Comparison of ENCODE assay signal across 18 cellular contexts in genomic region chr17:41610061-41610517, GRCh38. TPM values are rescaled to one million over a fixed set of nuclear protein-coding genes. Genes with fewer than 3 reads are reported as not detected.
DNase-seq lines count a peak whose midpoint lies in the region; ATAC-seq, FAIRE-seq and TF ChIP-seq lines count a peak whose summit lies in the region.
"Not testable (repeated sequence)": the region's sequence is repeated elsewhere in the genome, so short reads cannot be mapped to it uniquely, and the experiment has no call there.
"Had no signal": no experiment of that assay in that cellular context is flagged by ENCODE, and none has a peak within 500 bp of the region (broad histone marks: within the 10 kb centered on the region; RNA-seq: fewer than 3 reads in every experiment).

No MANE protein-coding gene starts in this region.

- not testable (repeated sequence) for H3K36me3 ChIP-seq in GM06990 (ENCODE audit: control insufficient read depth, insufficient read depth, low read length); HepG2 (replicated peaks in 1 of 2; ENCODE audit: control insufficient read depth in 1 of 2, insufficient read depth in 2 of 2, low read length in 2 of 2)

- H3K27me3 ChIP-seq in GM06990 (replicated peaks; ENCODE audit: control insufficient read depth, insufficient read depth, low read length) = not testable (repeated sequence)
- peaks cover 0 to 40% of the 10 kb centered on the region in 2 experiments; a peak in 3 of 5 replicates for H3K27me3 ChIP-seq in HepG2 (ENCODE audit: control insufficient read depth in 1 of 2, insufficient read depth in 2 of 2, low read length in 2 of 2)

- intact Hi-C loops in HepG2 (cut with micrococcal nuclease; ENCODE audit: unreplicated experiment) = not testable (repeated sequence)

- H3K79me2 ChIP-seq in HepG2 (ENCODE audit: insufficient read depth, low read length) = not testable (repeated sequence)

- not testable (repeated sequence) for H4K20me1 ChIP-seq in HepG2 (ENCODE audit: insufficient read depth, low read length)

- TF ChIP-seq CTCF in GM06990 (IDR thresholded peaks at IDR 0.05; ENCODE audit: insufficient read depth, low read length, poor library complexity, severe bottlenecking) (peak; percentile 40), cardiac fibroblast (IDR thresholded peaks at IDR 0.05; ENCODE audit: low read depth, low read length) (peak; percentile 18), fibroblast of mammary gland (conservative IDR thresholded peaks at IDR 0.05; ENCODE audit: control insufficient read depth, insufficient read depth, low read depth, low read length) (peak; percentile 18), HepG2 (CRISPR knock-in tag; IDR thresholded peaks at IDR 0.05) (peak; percentile 55)

- WGBS in HepG2 (ENCODE audit: low lambda C conversion rate) = 1% methylated on average over 10 of the region's 10 CpGs

- BruUV-seq in HepG2 (replicated peaks; lab: Mats Ljungman, UMichigan) = not testable (repeated sequence)

- POLR2A ChIA-PET in HepG2 (lab: Yijun Ruan, JAX) = not testable (repeated sequence)

- peaks cover 16% of the 10 kb centered on the region for H3K9me3 ChIP-seq in HepG2 (ENCODE audit: low read length)

- not testable (repeated sequence) for TF ChIP-seq POLR2A in HepG2 (IDR thresholded peaks at IDR 0.05; ENCODE audit: insufficient read depth in 1 of 2, low read depth in 2 of 2, low read length in 2 of 2)

- H3K4me3 ChIP-seq in GM06990 (replicated peaks; ENCODE audit: low read depth, low read length); cardiac fibroblast (replicated peaks in 1 of 2; ENCODE audit: low read depth in 2 of 2, low read length in 2 of 2); fibroblast of mammary gland (ENCODE audit: control insufficient read depth, low read depth, low read length); HepG2 (replicated peaks in 1 of 3; ENCODE audit: insufficient read depth in 1 of 3, low read depth in 2 of 3, low read length in 3 of 3): not testable (repeated sequence)

- H3K27ac ChIP-seq in HepG2 (ENCODE audit: extremely low read length, insufficient read depth, low read length) = not testable (repeated sequence)

- ATAC-seq in SK-N-SH treated with all-trans-retinoic acid at 6 μM for 48 hours = peak; percentile 44; the same call in 2 of the 3 replicates
- peak; percentile 73 for ATAC-seq in HepG2

- not testable (repeated sequence) for FAIRE-seq in HepG2 (lab: Jason Lieb, UNC)

- CTCF ChIA-PET in HepG2 (lab: Yijun Ruan, JAX; ENCODE audit: low intra/inter-chr PET ratio, low total read pairs) = interaction anchor here (1.2 to 2.6 kb wide), 2 partner anchors 37 to 53 kb away, joined by 4 to 10 read pairs; no protein-coding TSS in a partner anchor

- not testable (repeated sequence) for TF ChIP-seq RAD21 in HepG2 (CRISPR knock-in tag; IDR thresholded peaks at IDR 0.05)

- in situ Hi-C loops in HepG2 (cut with HindIII; ENCODE audit: extremely low pct_ligation_motif_present, low pct_unique_long_range_greater_than_20kb) = not testable (repeated sequence)

- H3K4me2 ChIP-seq in HepG2 (ENCODE audit: low read depth, low read length) = not testable (repeated sequence)

- not testable (repeated sequence) for TF ChIP-seq EP300 in HepG2 (IDR thresholded peaks at IDR 0.05; ENCODE audit: low read depth in 2 of 2, low read length in 2 of 2); HepG2 (CRISPR knock-in tag; IDR thresholded peaks at IDR 0.05; ENCODE audit: borderline replicate concordance)

- not testable (repeated sequence) for H3K4me1 ChIP-seq in HepG2 (ENCODE audit: insufficient read depth, low read length)

- DNase-seq in GM06990 (ENCODE audit: extremely low read depth, insufficient read length); cardiac fibroblast (ENCODE audit: low read depth in 2 of 2); fibroblast of mammary gland (ENCODE audit: low read depth); HepG2 (ENCODE audit: low spot score): not testable (repeated sequence)
- DNase-seq in LHCN-M2 (ENCODE audit: low read depth) = peak; percentile 19
- peak; percentile 66 for DNase-seq in retina

- H2AFZ ChIP-seq in HepG2 (ENCODE audit: low read length) = not testable (repeated sequence)

- H3K9ac ChIP-seq in HepG2 (ENCODE audit: insufficient read depth, low read depth, low read length) = not testable (repeated sequence)

RNA-seq across cellular contexts. Expression of gene KRT16, which starts 2.5 kb away (rescaled TPM):
- not detected in 2 replicates for total RNA-seq in LHCN-M2 (2014; rRNA removed)
- 0.06 TPM for polyA plus RNA-seq in LHCN-M2 (2012)
- total RNA-seq in HepG2 (2016; rRNA removed; fragmentation: Illumina TruSeq; extraction: Trizol) = not detected in 2 replicates
- total RNA-seq in HepG2 (2016; cell fraction: cytosol; rRNA removed; fragmentation: Illumina TruSeq; extraction: Trizol; ENCODE audit: low read depth) = not detected in 2 replicates
- total RNA-seq in HepG2 (2016; cell fraction: insoluble cytoplasmic fraction; rRNA removed; fragmentation: Illumina TruSeq; extraction: Trizol) = not detected in 2 replicates
- total RNA-seq in HepG2 (2016; cell fraction: membrane; rRNA removed; fragmentation: Illumina TruSeq; extraction: Trizol) = not detected in 2 replicates
- not detected in 2 replicates for total RNA-seq in HepG2 (2016; cell fraction: nucleus; rRNA removed; fragmentation: Illumina TruSeq; extraction: Trizol)
- polyA plus RNA-seq in HepG2 (2011; rRNA removed) = 0.07 TPM in 1 of 2 replicates, not detected in the other
- not detected in 2 replicates for polyA plus RNA-seq in HepG2 (2011; cell fraction: cytosol; rRNA removed)
- polyA plus RNA-seq in HepG2 (2011; cell fraction: nucleus; rRNA removed) = not detected in 2 replicates
- polyA plus RNA-seq in HepG2 (2012) = not detected in 2 replicates
- not detected in 2 replicates for polyA plus RNA-seq in HepG2 (2016; cell fraction: cytosol; fragmentation: Illumina TruSeq; extraction: Trizol; ENCODE audit: low read depth)
- not detected in 2 replicates for polyA plus RNA-seq in HepG2 (2016; cell fraction: insoluble cytoplasmic fraction; fragmentation: Illumina TruSeq; extraction: Trizol; ENCODE audit: low read depth)
- not detected in 2 replicates for polyA plus RNA-seq in HepG2 (2016; cell fraction: membrane; fragmentation: Illumina TruSeq; extraction: Trizol; ENCODE audit: low read depth)
- not detected in 2 replicates for polyA plus RNA-seq in HepG2 (2016; cell fraction: nucleus; fragmentation: Illumina TruSeq; extraction: Trizol; ENCODE audit: insufficient read depth, low read depth)
- 5.8 TPM in 1 of 2 replicates, not detected in the other for polyA minus RNA-seq in HepG2 (2011; rRNA and poly(A)+ RNA removed; ENCODE audit: low replicate concordance)
- not detected in 2 replicates for polyA minus RNA-seq in HepG2 (2011; cell fraction: cytosol; rRNA and poly(A)+ RNA removed)
- not detected in 2 replicates for polyA minus RNA-seq in HepG2 (2011; cell fraction: nucleus; rRNA and poly(A)+ RNA removed)
- total RNA-seq: activated naive CD4-positive, alpha-beta T cell treated with anti-CD3 and anti-CD28 coated beads for 36 hours; Caco-2; OCI-LY7; Right ventricle myocardium superior; T-cell had no signal
- polyA plus RNA-seq: neural cell had no signal

RNA-seq across cellular contexts. Expression of gene KRT17, which starts 14.3 kb away (rescaled TPM):
- total RNA-seq in LHCN-M2 (2014; rRNA removed) (6.9 and 11.0 TPM in 2 replicates), HepG2 (2016; rRNA removed; fragmentation: Illumina TruSeq; extraction: Trizol) (0.52 and 0.82 TPM in 2 replicates)
- polyA plus RNA-seq in LHCN-M2 (2012) = 9.4 TPM
- 0.40 and 0.44 TPM in 2 replicates for total RNA-seq in HepG2 (2016; cell fraction: cytosol; rRNA removed; fragmentation: Illumina TruSeq; extraction: Trizol; ENCODE audit: low read depth)
- total RNA-seq in HepG2 (2016; cell fraction: insoluble cytoplasmic fraction; rRNA removed; fragmentation: Illumina TruSeq; extraction: Trizol) = 0.40 and 0.54 TPM in 2 replicates
- total RNA-seq in HepG2 (2016; cell fraction: membrane; rRNA removed; fragmentation: Illumina TruSeq; extraction: Trizol) = 0.38 and 0.65 TPM in 2 replicates
- total RNA-seq in HepG2 (2016; cell fraction: nucleus; rRNA removed; fragmentation: Illumina TruSeq; extraction: Trizol) = 1.4 TPM in 1 of 2 replicates, not detected in the other
- polyA plus RNA-seq in HepG2 (2011; rRNA removed) = 0.38 and 0.47 TPM in 2 replicates
- 0.43 and 0.50 TPM in 2 replicates for polyA plus RNA-seq in HepG2 (2011; cell fraction: cytosol; rRNA removed)
- 0.23 and 0.66 TPM in 2 replicates for polyA plus RNA-seq in HepG2 (2011; cell fraction: nucleus; rRNA removed)
- 0.28 TPM in 1 of 2 replicates, not detected in the other for polyA plus RNA-seq in HepG2 (2012)
- polyA plus RNA-seq in HepG2 (2016; cell fraction: cytosol; fragmentation: Illumina TruSeq; extraction: Trizol; ENCODE audit: low read depth) = 0.54 and 0.71 TPM in 2 replicates
- 0.70 and 0.84 TPM in 2 replicates for polyA plus RNA-seq in HepG2 (2016; cell fraction: insoluble cytoplasmic fraction; fragmentation: Illumina TruSeq; extraction: Trizol; ENCODE audit: low read depth)
- polyA plus RNA-seq in HepG2 (2016; cell fraction: membrane; fragmentation: Illumina TruSeq; extraction: Trizol; ENCODE audit: low read depth) = 0.35 and 1.0 TPM in 2 replicates
- polyA plus RNA-seq in HepG2 (2016; cell fraction: nucleus; fragmentation: Illumina TruSeq; extraction: Trizol; ENCODE audit: insufficient read depth, low read depth) = 0.55 and 0.81 TPM in 2 replicates
- 0.32 and 1,101 TPM in 2 replicates for polyA minus RNA-seq in HepG2 (2011; rRNA and poly(A)+ RNA removed; ENCODE audit: low replicate concordance)
- 9.0 and 16.5 TPM in 2 replicates for polyA minus RNA-seq in HepG2 (2011; cell fraction: cytosol; rRNA and poly(A)+ RNA removed)
- polyA minus RNA-seq in HepG2 (2011; cell fraction: nucleus; rRNA and poly(A)+ RNA removed) = 3.5 and 5.9 TPM in 2 replicates
- total RNA-seq: activated naive CD4-positive, alpha-beta T cell treated with anti-CD3 and anti-CD28 coated beads for 36 hours; Right ventricle myocardium superior; T-cell had no signal
- polyA plus RNA-seq: neural cell had no signal

RNA-seq across cellular contexts. Expression of gene KRT14, which starts 23.4 kb away (rescaled TPM):
- not detected in 2 replicates for total RNA-seq in LHCN-M2 (2014; rRNA removed)
- polyA plus RNA-seq in LHCN-M2 (2012) = not detected
- not detected in 2 replicates for total RNA-seq in HepG2 (2016; rRNA removed; fragmentation: Illumina TruSeq; extraction: Trizol)
- total RNA-seq in HepG2 (2016; cell fraction: cytosol; rRNA removed; fragmentation: Illumina TruSeq; extraction: Trizol; ENCODE audit: low read depth) = not detected in 2 replicates
- total RNA-seq in HepG2 (2016; cell fraction: insoluble cytoplasmic fraction; rRNA removed; fragmentation: Illumina TruSeq; extraction: Trizol) = not detected in 2 replicates
- total RNA-seq in HepG2 (2016; cell fraction: membrane; rRNA removed; fragmentation: Illumina TruSeq; extraction: Trizol) = not detected in 2 replicates
- not detected in 2 replicates for total RNA-seq in HepG2 (2016; cell fraction: nucleus; rRNA removed; fragmentation: Illumina TruSeq; extraction: Trizol)
- polyA plus RNA-seq in HepG2 (2011; rRNA removed) = 0.09 and 0.37 TPM in 2 replicates
- polyA plus RNA-seq in HepG2 (2011; cell fraction: cytosol; rRNA removed) = 0.03 and 0.04 TPM in 2 replicates
- polyA plus RNA-seq in HepG2 (2011; cell fraction: nucleus; rRNA removed) = not detected in 2 replicates
- polyA plus RNA-seq in HepG2 (2012) = not detected in 2 replicates
- polyA plus RNA-seq in HepG2 (2016; cell fraction: cytosol; fragmentation: Illumina TruSeq; extraction: Trizol; ENCODE audit: low read depth) = not detected in 2 replicates
- not detected in 2 replicates for polyA plus RNA-seq in HepG2 (2016; cell fraction: insoluble cytoplasmic fraction; fragmentation: Illumina TruSeq; extraction: Trizol; ENCODE audit: low read depth)
- not detected in 2 replicates for polyA plus RNA-seq in HepG2 (2016; cell fraction: membrane; fragmentation: Illumina TruSeq; extraction: Trizol; ENCODE audit: low read depth)
- polyA plus RNA-seq in HepG2 (2016; cell fraction: nucleus; fragmentation: Illumina TruSeq; extraction: Trizol; ENCODE audit: insufficient read depth, low read depth) = not detected in 2 replicates
- polyA minus RNA-seq in HepG2 (2011; rRNA and poly(A)+ RNA removed; ENCODE audit: low replicate concordance) = 9.6 TPM in 1 of 2 replicates, not detected in the other
- not detected in 2 replicates for polyA minus RNA-seq in HepG2 (2011; cell fraction: cytosol; rRNA and poly(A)+ RNA removed)
- polyA minus RNA-seq in HepG2 (2011; cell fraction: nucleus; rRNA and poly(A)+ RNA removed) = not detected in 2 replicates
- total RNA-seq: activated naive CD4-positive, alpha-beta T cell treated with anti-CD3 and anti-CD28 coated beads for 36 hours; Caco-2; mesothelial cell of epicardium; Right ventricle myocardium superior; T-cell had no signal
- polyA plus RNA-seq: neural cell had no signal

RNA-seq across cellular contexts. Expression of gene KRT9, which starts 38.2 kb away (rescaled TPM):
- total RNA-seq in LHCN-M2 (2014; rRNA removed) = not detected in 2 replicates
- not detected for polyA plus RNA-seq in LHCN-M2 (2012)
- total RNA-seq in HepG2 (2016; rRNA removed; fragmentation: Illumina TruSeq; extraction: Trizol) = not detected in 2 replicates
- not detected in 2 replicates for total RNA-seq in HepG2 (2016; cell fraction: cytosol; rRNA removed; fragmentation: Illumina TruSeq; extraction: Trizol; ENCODE audit: low read depth)
- total RNA-seq in HepG2 (2016; cell fraction: insoluble cytoplasmic fraction; rRNA removed; fragmentation: Illumina TruSeq; extraction: Trizol) = not detected in 2 replicates
- total RNA-seq in HepG2 (2016; cell fraction: membrane; rRNA removed; fragmentation: Illumina TruSeq; extraction: Trizol) = not detected in 2 replicates
- not detected in 2 replicates for total RNA-seq in HepG2 (2016; cell fraction: nucleus; rRNA removed; fragmentation: Illumina TruSeq; extraction: Trizol)
- polyA plus RNA-seq in HepG2 (2011; rRNA removed) = not detected in 2 replicates
- polyA plus RNA-seq in HepG2 (2011; cell fraction: cytosol; rRNA removed) = not detected in 2 replicates
- not detected in 2 replicates for polyA plus RNA-seq in HepG2 (2011; cell fraction: nucleus; rRNA removed)
- not detected in 2 replicates for polyA plus RNA-seq in HepG2 (2012)
- polyA plus RNA-seq in HepG2 (2016; cell fraction: cytosol; fragmentation: Illumina TruSeq; extraction: Trizol; ENCODE audit: low read depth) = not detected in 2 replicates
- not detected in 2 replicates for polyA plus RNA-seq in HepG2 (2016; cell fraction: insoluble cytoplasmic fraction; fragmentation: Illumina TruSeq; extraction: Trizol; ENCODE audit: low read depth)
- not detected in 2 replicates for polyA plus RNA-seq in HepG2 (2016; cell fraction: membrane; fragmentation: Illumina TruSeq; extraction: Trizol; ENCODE audit: low read depth)
- polyA plus RNA-seq in HepG2 (2016; cell fraction: nucleus; fragmentation: Illumina TruSeq; extraction: Trizol; ENCODE audit: insufficient read depth, low read depth) = not detected in 2 replicates
- 0.19 TPM in 1 of 2 replicates, not detected in the other for polyA minus RNA-seq in HepG2 (2011; rRNA and poly(A)+ RNA removed; ENCODE audit: low replicate concordance)
- polyA minus RNA-seq in HepG2 (2011; cell fraction: cytosol; rRNA and poly(A)+ RNA removed) = not detected in 2 replicates
- not detected in 2 replicates for polyA minus RNA-seq in HepG2 (2011; cell fraction: nucleus; rRNA and poly(A)+ RNA removed)
- total RNA-seq: activated naive CD4-positive, alpha-beta T cell treated with anti-CD3 and anti-CD28 coated beads for 36 hours; Caco-2; Daoy; left lung; mesothelial cell of epicardium; OCI-LY7; pulmonary artery endothelial cell; Right ventricle myocardium superior; T-cell; thyroid gland had no signal
- polyA plus RNA-seq: neural cell had no signal
